Comparison of ENCODE assay signal across 8 cellular contexts in genomic region chrX:21840199-21840557, GRCh38. TPM values are rescaled to one million over a fixed set of nuclear protein-coding genes. Genes with fewer than 3 reads are reported as not detected.
DNase-seq lines count a peak whose midpoint lies in the region; ATAC-seq and TF ChIP-seq lines count a peak whose summit lies in the region.

No MANE protein-coding gene starts in this region.

- no peak for TF ChIP-seq POLR2A in sigmoid colon (IDR thresholded peaks at IDR 0.05)

- H3K36me3 Mint-ChIP-seq in T-cell = peaks cover 5% of the 10 kb centered on the region

- CTCF ChIA-PET in T-cell (lab: Charles Lee) = interaction anchor here in 1 of 2 donors (0.6 kb wide), 1 partner anchor 11 kb away, joined by 3 read pairs; no protein-coding TSS in a partner anchor

- 1 to 6% methylated on average over 7 of the region's 7 CpGs for WGBS in sigmoid colon, 2 donors

- H3K9me3 Mint-ChIP-seq in T-cell = no peaks in the 10 kb centered on the region

- intact Hi-C loops in sigmoid colon (cut with DNase I) = no loop called here

- H3K4me3 ChIP-seq in GM12865 (ENCODE audit: low read depth, low read length) (peak overlapping the region; percentile 63), fibroblast of pulmonary artery (replicated peaks; ENCODE audit: low read depth, low read length) (peak overlapping the region; percentile 72), sigmoid colon (peak overlapping the region; percentile 56 to 72 (median 64))

- H3K27ac Mint-ChIP-seq in T-cell = peak overlapping the region; percentile 50 to 74

- no peak for TF ChIP-seq CTCF in GM12865 (IDR thresholded peaks at IDR 0.05; ENCODE audit: insufficient read depth, low read depth, low read length, missing control alignments)
- TF ChIP-seq CTCF in fibroblast of pulmonary artery (IDR thresholded peaks at IDR 0.05; ENCODE audit: low read length, missing control alignments) = no peak
- TF ChIP-seq CTCF in sigmoid colon (IDR thresholded peaks at IDR 0.05) = no peak

- ATAC-seq in HG02798 (IDR thresholded peaks at IDR 0.05; ENCODE audit: poor library complexity, unreplicated experiment) = peak; percentile 14
- ATAC-seq in T-cell (replicated peaks in 1 of 4) = no peak
- no peak for ATAC-seq in GM21717 (IDR thresholded peaks at IDR 0.05; ENCODE audit: unreplicated experiment)

- H3K9me3 ChIP-seq in sigmoid colon = no peaks in the 10 kb centered on the region

- POLR2A ChIA-PET in T-cell (lab: Charles Lee) = no interaction called here

- peaks cover 6 to 14% (median 11%) of the 10 kb centered on the region in 3 donors for H3K4me1 Mint-ChIP-seq in T-cell

- TF ChIP-seq EP300 in sigmoid colon (IDR thresholded peaks at IDR 0.05) = no peak

- DNase-seq in GM12865 (ENCODE audit: low read depth) = peak; percentile 41
- no peak for DNase-seq in T-cell
- no peak for DNase-seq in fibroblast of pulmonary artery (ENCODE audit: low read depth)
- no peak for DNase-seq in sigmoid colon
- no peak for DNase-seq in C1 segment of cervical spinal cord (lab: John Stamatoyannopoulos, UW)
- no peak for DNase-seq in iPS-NIHi11 (ENCODE audit: low spot score)

- peaks cover 0 to 8% (median 3%) of the 10 kb centered on the region in 4 donors for H3K4me1 ChIP-seq in sigmoid colon

- peak overlapping the region in 3 of 4 donors; percentile 79 to 88 (median 83) for H3K27ac ChIP-seq in sigmoid colon

- peak overlapping the region; percentile 88 to 90 (median 88) for H3K4me3 Mint-ChIP-seq in T-cell

- H3K36me3 ChIP-seq in sigmoid colon = no peaks in the 10 kb centered on the region

- no peaks in the 10 kb centered on the region for H3K27me3 ChIP-seq in sigmoid colon

- H3K27me3 Mint-ChIP-seq in T-cell = peaks cover 0 to 6% of the 10 kb centered on the region in 2 donors

RNA-seq across cellular contexts. Expression of gene MBTPS2, which starts 0.8 kb away (rescaled TPM):
- 1 to 10 TPM; 4.8 to 8.0 (median 6.0) TPM for total RNA-seq in T-cell
- total RNA-seq in sigmoid colon = 10 to 100 TPM in 3 of 4 donors, 1 to 10 TPM in 1; 9.9 to 15.8 (median 12.7) TPM
- polyA plus RNA-seq in sigmoid colon = 1 to 10 TPM in 2 of 3 donors, under 1 TPM in 1; under 0.01 to 4.3 (median 1.2) TPM

RNA-seq across cellular contexts. Expression of gene YY2, which starts 15.6 kb away (rescaled TPM):
- total RNA-seq in T-cell (1 to 10 TPM in 4 of 5 donors, under 1 TPM in 1; 0.61 to 2.4 (median 1.3) TPM), sigmoid colon (1 to 10 TPM; 2.1 to 4.2 (median 3.0) TPM)
- polyA plus RNA-seq in sigmoid colon = under 1 TPM in 1 of 3 donors, not detected in 2; 0.77 TPM
